Comparison of ENCODE assay signal across 30 cellular contexts in genomic region chr2:236052926-236053846, GRCh38.
A peak's percentile ranks its signal among the peaks of the same experiment; 100 is the strongest.
DNase-seq lines count a peak whose midpoint lies in the region; TF ChIP-seq lines count a peak whose summit lies in the region.
"Had no signal": no experiment of that assay in that cellular context is flagged by ENCODE, and none has a peak within 500 bp of the region (broad histone marks: within the 10 kb centered on the region; RNA-seq: fewer than 3 reads in every experiment).

No MANE protein-coding gene starts in this region.

- H3K4me1 Mint-ChIP-seq in type B pancreatic cell (ENCODE audit: unreplicated experiment): peaks cover 39% of the 10 kb centered on the region
- H3K4me1 Mint-ChIP-seq: naive B cell; stimulated activated naive B cell treated with anti-CD40 and anti-IgM and Interleukin-4, amounts not matched to agents 10 μg/mL and 1 μg/mL and 100 μg/mL, for 72 hours had no signal

- H3K9ac ChIP-seq in NT2/D1 (ENCODE audit: insufficient read length, low read depth): no peak overlapping the region

- intact Hi-C loops in ovary (cut with DNase I): no loop called here

- H3K4me3 ChIP-seq in NT2/D1 (ENCODE audit: insufficient read length, low read depth) (no peak overlapping the region), ovary (no peak overlapping the region)
- H3K4me3 ChIP-seq: esophagus squamous epithelium, left lung, MG63, Peyer's patch had no signal

- DNase-seq in Ammon's horn (ENCODE audit: low spot score) (peak; percentile 44), NT2/D1 (ENCODE audit: low read depth, low spot score) (peak; percentile 73), iPS DF 19.7 (ENCODE audit: low read depth, low spot score) (peak; percentile 76), midbrain (lab: John Stamatoyannopoulos, UW) (peak; percentile 15), type B pancreatic cell (ENCODE audit: extremely low spot score, unreplicated experiment) (no peak), ovary (no peak), dermis blood vessel endothelial cell (no peak), NCI-H1436 treated with DMSO at 0.1 percent for 48 hours (lab: John Stamatoyannopoulos, UW) (no peak)
- DNase-seq: activated CD4-positive, alpha-beta memory T cell treated with anti-CD3 and anti-CD28 coated beads, Interleukin-2, amount 10 ng/mL, durations not matched to agents 7 days and 5 days; activated CD8-positive, alpha-beta memory T cell treated with anti-CD3 and anti-CD28 coated beads, Interleukin-2, amount 50 U/mL, for 48 hours; activated naive CD4-positive, alpha-beta T cell treated with Interleukin-2 at 50 U/mL for 16 hours; Calu3; CD4-positive, CD25-positive, alpha-beta regulatory T cell; DMS79; esophagus squamous epithelium; foreskin keratinocyte; GF-D8; KG1; left lung; MG63; naive B cell; NCI-H1105 treated with DMSO at 0.1 percent for 48 hours; NCI-H2029 treated with DMSO at 0.1 percent for 48 hours; NCI-H2227 treated with DMSO at 0.1 percent for 48 hours; NCI-H526; SIG-M5; stimulated activated naive B cell treated with anti-CD40 and anti-IgM and Interleukin-4, amounts not matched to agents 10 μg/mL and 1 μg/mL and 100 μg/mL, for 72 hours had no signal

- H3K36me3 Mint-ChIP-seq in type B pancreatic cell: peaks cover 23% of the 10 kb centered on the region
- H3K36me3 Mint-ChIP-seq: CD4-positive, CD25-positive, alpha-beta regulatory T cell; naive B cell; stimulated activated naive B cell treated with anti-CD40 and anti-IgM and Interleukin-4, amounts not matched to agents 10 μg/mL and 1 μg/mL and 100 μg/mL, for 72 hours had no signal

- H3K4me3 Mint-ChIP-seq in type B pancreatic cell: no peak overlapping the region
- H3K4me3 Mint-ChIP-seq: activated CD4-positive, alpha-beta memory T cell treated with anti-CD3 and anti-CD28 coated beads, Interleukin-2, amount 10 ng/mL, durations not matched to agents 7 days and 5 days; activated T-helper 1 cell treated with anti-CD3 and anti-CD28 coated beads, Interleukin-12 subunit alpha, Interleukin-12 subunit beta, Interleukin-2, Interleukin-4 antibody, amounts not matched to agents 30 ng/mL and 10 ng/mL and 1 ng/mL, durations not matched to agents 14 hours and 24 hours and 36 hours; CD4-positive, CD25-positive, alpha-beta regulatory T cell; naive B cell; stimulated activated naive B cell treated with anti-CD40 and anti-IgM and Interleukin-4, amounts not matched to agents 10 μg/mL and 1 μg/mL and 100 μg/mL, for 72 hours; T-helper 2 cell treated with Interferon-gamma antibody and Interleukin-4, amounts not matched to agents 5 μg/mL and 100 μg/mL, for 36 hours had no signal

- WGBS in ovary, 3 donors: 89 to 90% (median 89%) methylated on average over 38 of the region's 38 CpGs

- H3K36me3 ChIP-seq in NT2/D1 (ENCODE audit: insufficient read depth, insufficient read length, low read length): peaks cover 5% of the 10 kb centered on the region
- H3K36me3 ChIP-seq in ovary: no peaks in the 10 kb centered on the region
- H3K36me3 ChIP-seq: MG63 had no signal

- TF ChIP-seq EP300 in ovary (IDR thresholded peaks at IDR 0.05): no peak

- peaks cover 6% of the 10 kb centered on the region for H3K4me1 ChIP-seq in NT2/D1 (ENCODE audit: insufficient read depth, insufficient read length)
- no peaks in the 10 kb centered on the region for H3K4me1 ChIP-seq in ovary (ENCODE audit: insufficient read depth)
- H3K4me1 ChIP-seq: left lung, Peyer's patch had no signal

- no peaks in the 10 kb centered on the region for H3K9me3 Mint-ChIP-seq in type B pancreatic cell
- H3K9me3 Mint-ChIP-seq: T-helper 2 cell treated with Interferon-gamma antibody and Interleukin-4, amounts not matched to agents 5 μg/mL and 100 μg/mL, for 36 hours had no signal

- no peak overlapping the region for H3K27ac Mint-ChIP-seq in type B pancreatic cell
- H3K27ac Mint-ChIP-seq: activated CD4-positive, alpha-beta memory T cell treated with anti-CD3 and anti-CD28 coated beads, Interleukin-2, amount 10 ng/mL, durations not matched to agents 7 days and 5 days; activated T-helper 1 cell treated with anti-CD3 and anti-CD28 coated beads, Interleukin-12 subunit alpha, Interleukin-12 subunit beta, Interleukin-2, Interleukin-4 antibody, amounts not matched to agents 30 ng/mL and 10 ng/mL and 1 ng/mL, durations not matched to agents 14 hours and 24 hours and 36 hours; CD4-positive, CD25-positive, alpha-beta regulatory T cell; stimulated activated naive B cell treated with anti-CD40 and anti-IgM and Interleukin-4, amounts not matched to agents 10 μg/mL and 1 μg/mL and 100 μg/mL, for 72 hours; T-helper 2 cell treated with Interferon-gamma antibody and Interleukin-4, amounts not matched to agents 5 μg/mL and 100 μg/mL, for 36 hours had no signal

- peaks cover 9% of the 10 kb centered on the region for H3K27me3 Mint-ChIP-seq in type B pancreatic cell

- H3K27me3 ChIP-seq in NT2/D1 (ENCODE audit: insufficient read depth, insufficient read length) (no peaks in the 10 kb centered on the region), ovary (no peaks in the 10 kb centered on the region)
- H3K27me3 ChIP-seq: esophagus squamous epithelium, foreskin keratinocyte, left lung, MG63, Peyer's patch had no signal

- TF ChIP-seq POLR2A in ovary (IDR thresholded peaks at IDR 0.05): no peak

- no peak overlapping the region for H3K27ac ChIP-seq in ovary
- H3K27ac ChIP-seq: esophagus squamous epithelium, foreskin keratinocyte, left lung, Peyer's patch had no signal

- H3K9me3 ChIP-seq in NT2/D1 (ENCODE audit: insufficient read depth, low read length) (peaks cover 8% of the 10 kb centered on the region), ovary (no peaks in the 10 kb centered on the region)
- H3K9me3 ChIP-seq: MG63 had no signal

- TF ChIP-seq CTCF in type B pancreatic cell (conservative IDR thresholded peaks at IDR 0.05): no peak
- no peak for TF ChIP-seq CTCF in ovary (IDR thresholded peaks at IDR 0.05)

Comparison
In these comparisons a context has a peak if more than half of its experiments do, and no peak if none do; other contexts are left out.
1. DNase-seq: peak in Ammon's horn (single experiment), NT2/D1 (single experiment), iPS DF 19.7 (single experiment) and midbrain (single experiment); none in type B pancreatic cell (single experiment), ovary (0 of 5), dermis blood vessel endothelial cell (single experiment) and NCI-H1436 treated with DMSO at 0.1 percent for 48 hours (single experiment).